In genomic region chrX:139640259-139640658, GRCh38 we compare ENCODE assay signal across 19 cellular contexts.
DNase-seq lines count a peak whose midpoint lies in the region; ATAC-seq, FAIRE-seq and TF ChIP-seq lines count a peak whose summit lies in the region.
"Had no signal": no experiment of that assay in that cellular context is flagged by ENCODE, and none has a peak within 500 bp of the region (broad histone marks: within the 10 kb centered on the region; RNA-seq: fewer than 3 reads in every experiment).

No MANE protein-coding gene starts in this region.

- no peaks in the 10 kb centered on the region for H3K79me2 ChIP-seq in H1 (ENCODE audit: control insufficient read depth in 1 of 2, insufficient read depth in 2 of 2, low read length in 2 of 2)

- no peak overlapping the region for H2BK5ac ChIP-seq in H1 (ENCODE audit: low read depth, low read length)

- peak; percentile 5 for DNase-seq in M059J (ENCODE audit: low read depth)
- DNase-seq in SK-MEL-5 (ENCODE audit: low read depth, low spot score): peak; percentile 52
- no peak for DNase-seq in H1 (ENCODE audit: low read depth in 1 of 2, low spot score in 2 of 2)
- DNase-seq in superior temporal gyrus (ENCODE audit: extremely low spot score): peak; percentile 11
- DNase-seq in NK-92 (lab: John Stamatoyannopoulos, UW; ENCODE audit: unreplicated experiment): no peak
- no peak for DNase-seq in SIG-M5 (lab: John Stamatoyannopoulos, UW)
- DNase-seq: BE2C; CD4-positive, alpha-beta memory T cell; COR-L47; DMS153; DMS79 treated with DMSO at 0.1 percent for 48 hours; EL; GF-D8 had no signal

- H3K4ac ChIP-seq in H1 (replicated peaks; ENCODE audit: insufficient read length, low read depth, low read length): no peak overlapping the region

- no peaks in the 10 kb centered on the region for H3K23me2 ChIP-seq in H1 (ENCODE audit: low read depth, low read length)

- no peak overlapping the region for H2BK15ac ChIP-seq in H1 (ENCODE audit: low read length)

- no peak overlapping the region for H4K8ac ChIP-seq in H1 (ENCODE audit: extremely low read depth, insufficient read depth, low read length)

- no peaks in the 10 kb centered on the region for H3K27me3 ChIP-seq in H1 (replicated peaks in 1 of 4; ENCODE audit: control insufficient read depth in 3 of 4, extremely low read depth in 1 of 4, insufficient read depth in 3 of 4, low read length in 3 of 4)
- H3K27me3 ChIP-seq: BE2C had no signal

- H3K36me3 ChIP-seq in H1 (ENCODE audit: control insufficient read depth in 2 of 4, insufficient read depth in 4 of 4, low read length in 3 of 4): no peaks in the 10 kb centered on the region
- H3K36me3 ChIP-seq: BE2C had no signal

- no peak for ATAC-seq in HG03520 (IDR thresholded peaks at IDR 0.05; ENCODE audit: unreplicated experiment)
- ATAC-seq: A549, HCT116 had no signal

- no peak overlapping the region for H2BK120ac ChIP-seq in H1 (replicated peaks; ENCODE audit: low read depth, low read length)

- H3K9ac ChIP-seq in H1 (replicated peaks in 1 of 4; ENCODE audit: extremely low read depth in 1 of 4, low read depth in 3 of 4, low read length in 3 of 4): no peak overlapping the region

- 74% methylated on average over 2 of the region's 2 CpGs; no CpG with 5 or more reads in 1 of the 2 experiments for WGBS in H1 (ENCODE audit: extremely low coverage in 1 of 2, insufficient coverage in 1 of 2, insufficient read length in 1 of 2, insufficient replicate concordance in 2 of 2, low coverage in 1 of 2, low lambda C conversion rate in 2 of 2, missing lambda C conversion rate in 1 of 2), 2 experiments

- in situ Hi-C loops in SK-MEL-5 (cut with HindIII; ENCODE audit: low pct_unique_long_range_greater_than_20kb, low sequenced_read_pairs): no loop called here

- TF ChIP-seq EP300 in H1 (IDR thresholded peaks at IDR 0.05; ENCODE audit: borderline replicate concordance in 1 of 2, low read depth in 2 of 2, low read length in 2 of 2): no peak

- TF ChIP-seq POLR2A in H1 (IDR thresholded peaks at IDR 0.05; ENCODE audit: control extremely low read depth in 1 of 2, low read depth in 2 of 2, low read length in 2 of 2): no peak

- H3K18ac ChIP-seq in H1 (ENCODE audit: extremely low read depth, low read length): no peak overlapping the region

- H2BK20ac ChIP-seq in H1 (ENCODE audit: low read length): no peak overlapping the region

- no peaks in the 10 kb centered on the region for H4K20me1 ChIP-seq in H1 (replicated peaks in 1 of 2; ENCODE audit: control insufficient read depth in 1 of 2, insufficient read depth in 2 of 2, low read length in 2 of 2)

- H2AK5ac ChIP-seq in H1 (ENCODE audit: low read depth, low read length): no peak overlapping the region

- no peak overlapping the region for H3K4me2 ChIP-seq in H1 (ENCODE audit: insufficient read depth in 1 of 2, low read depth in 2 of 2, low read length in 2 of 2)
- H3K4me2 ChIP-seq: A549 had no signal

- H3K14ac ChIP-seq in H1 (ENCODE audit: insufficient read length): no peak overlapping the region

- peaks cover 0 to 6% (median 0%) of the 10 kb centered on the region in 4 experiments; a peak in 1 of 7 replicates for H3K4me1 ChIP-seq in H1 (replicated peaks in 1 of 4; ENCODE audit: control insufficient read depth in 3 of 4, insufficient read depth in 4 of 4, low read length in 3 of 4)
- H3K4me1 ChIP-seq: A549, BE2C had no signal

- H3K4me3 ChIP-seq in H1 (ENCODE audit: extremely low read depth in 1 of 4, insufficient read depth in 2 of 4, low read depth in 3 of 4, low read length in 4 of 4): no peak overlapping the region
- H3K4me3 ChIP-seq: A549 had no signal

- H4K5ac ChIP-seq in H1 (ENCODE audit: insufficient read length, low read depth, low read length): no peak overlapping the region

- no peak overlapping the region for H4K91ac ChIP-seq in H1 (replicated peaks; ENCODE audit: insufficient read length, low read length)

- TF ChIP-seq CTCF in H1 (IDR thresholded peaks at IDR 0.05; ENCODE audit: control extremely low read depth in 1 of 3, insufficient read depth in 1 of 3, low read depth in 1 of 3, low read length in 3 of 3): no peak

- CTCF ChIA-PET in H1 (lab: Charles Lee; ENCODE audit: partially characterized antibody): no interaction called here

- no peak overlapping the region for H2BK12ac ChIP-seq in H1 (ENCODE audit: low read depth, low read length)

- no peaks in the 10 kb centered on the region for H3K79me1 ChIP-seq in H1 (ENCODE audit: low read depth, low read length)

- H3K56ac ChIP-seq in H1 (replicated peaks; ENCODE audit: insufficient read length, low read depth, low read length): no peak overlapping the region

- POLR2A ChIA-PET in H1 (lab: Charles Lee; ENCODE audit: partially characterized antibody): no interaction called here

- no peak overlapping the region for H3K27ac ChIP-seq in H1 (ENCODE audit: low read depth, low read length)
- H3K27ac ChIP-seq: A549, C4-2B had no signal

- no peak overlapping the region for H2AFZ ChIP-seq in H1 (ENCODE audit: low read length)

- TF ChIP-seq RAD21 in H1 (IDR thresholded peaks at IDR 0.05 in 1 of 2, conservative IDR thresholded peaks at IDR 0.05 in 1 of 2; ENCODE audit: low read depth in 2 of 2, low read length in 2 of 2): no peak

- FAIRE-seq in H1 (lab: Jason Lieb, UNC): peak; percentile 48
- FAIRE-seq: D721Med, H54 had no signal

- no peak overlapping the region for H3K23ac ChIP-seq in H1 (ENCODE audit: insufficient read length)

- H3K9me3 ChIP-seq in H1 (ENCODE audit: insufficient read depth in 2 of 2, low read depth in 1 of 2, low read length in 1 of 2): no peaks in the 10 kb centered on the region
- H3K9me3 ChIP-seq: A549, BE2C had no signal

TF ChIP-seq in H1, 55 proteins besides CTCF, POLR2A, EP300 and RAD21:
- TF ChIP-seq RXRA (IDR thresholded peaks at IDR 0.05; ENCODE audit: insufficient read depth, low read depth, low read length): no peak

Comparison
In these comparisons a context has a peak if more than half of its experiments do, and no peak if none do; other contexts are left out.
1. DNase-seq: peak in M059J (single experiment), SK-MEL-5 (single experiment) and superior temporal gyrus (single experiment); none in H1 (0 of 2), NK-92 (single experiment) and SIG-M5 (single experiment).